ENCODE assay signal across 16 cellular contexts in the genomic region with DNA sequence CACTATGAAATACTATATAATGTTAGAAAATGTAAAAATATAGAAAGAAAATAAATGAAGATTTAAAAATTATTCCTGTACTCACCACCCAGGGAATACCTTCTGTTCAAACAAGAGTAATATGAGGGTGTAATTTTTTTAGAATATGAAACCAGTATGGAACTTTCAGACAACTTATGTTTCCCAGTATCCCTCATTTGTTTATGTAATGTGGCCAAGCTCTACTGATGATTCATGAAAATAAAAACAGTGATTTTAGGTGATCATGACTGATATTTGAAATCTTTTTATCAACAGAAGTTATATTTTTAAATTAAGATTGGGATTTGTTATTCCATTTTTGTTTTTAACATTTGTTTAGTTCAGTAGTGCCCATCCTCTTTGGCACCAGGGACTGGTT. TPM values are rescaled to one million over a fixed set of nuclear protein-coding genes. Genes with fewer than 3 reads are reported as not detected.
DNase-seq lines count a peak whose midpoint lies in the region; ATAC-seq, FAIRE-seq and TF ChIP-seq lines count a peak whose summit lies in the region.
"Had no signal": no experiment of that assay in that cellular context is flagged by ENCODE, and none has a peak within 500 bp of the region (broad histone marks: within the 10 kb centered on the region; RNA-seq: fewer than 3 reads in every experiment).

No MANE protein-coding gene starts in this region.

- no peaks in the 10 kb centered on the region for H3K36me3 ChIP-seq in pancreas
- H3K36me3 ChIP-seq: BE2C had no signal

- peaks cover 0 to 7% (median 5%) of the 10 kb centered on the region in 3 donors for H3K4me1 ChIP-seq in pancreas
- H3K4me1 ChIP-seq: BE2C had no signal

- no peaks in the 10 kb centered on the region for H3K9me3 ChIP-seq in pancreas
- H3K9me3 ChIP-seq: BE2C, SK-N-SH had no signal

- intact Hi-C loops in pancreas (cut with DNase I): no loop called here

- DNase-seq in ELR (ENCODE audit: low read depth): peak; percentile 62
- DNase-seq in RCC 7860 (ENCODE audit: low spot score): no peak
- DNase-seq in fibroblast of mammary gland (ENCODE audit: low read depth): peak; percentile 39
- DNase-seq in pancreas: no peak
- no peak for DNase-seq in GM19240 (ENCODE audit: insufficient read length, low spot score)
- DNase-seq: BE2C, DMS79 treated with DMSO at 0.1 percent for 48 hours, NCI-H1436, NCI-H2029 treated with DMSO at 0.1 percent for 48 hours, NCI-H510A, Right ventricle myocardium superior, SK-N-SH had no signal

- H3K4me3 ChIP-seq in fibroblast of mammary gland (ENCODE audit: control insufficient read depth, low read depth, low read length): no peak overlapping the region
- no peak overlapping the region for H3K4me3 ChIP-seq in pancreas

- H3K27ac ChIP-seq in pancreas: no peak overlapping the region

- FAIRE-seq in RCC 7860 (lab: Jason Lieb, UNC): peak; percentile 44
- peak; percentile 63 for FAIRE-seq in pancreas (lab: Jason Lieb, UNC)
- FAIRE-seq: D721Med, HepG2 had no signal

- TF ChIP-seq CTCF in fibroblast of mammary gland (conservative IDR thresholded peaks at IDR 0.05; ENCODE audit: control insufficient read depth, insufficient read depth, low read depth, low read length) (no peak), pancreas (IDR thresholded peaks at IDR 0.05) (no peak)

- H3K27me3 ChIP-seq in pancreas: no peaks in the 10 kb centered on the region
- H3K27me3 ChIP-seq: BE2C had no signal

- ATAC-seq in pancreas (no peak), GM18867 (IDR thresholded peaks at IDR 0.05; ENCODE audit: unreplicated experiment) (no peak), HG03342 (IDR thresholded peaks at IDR 0.05; ENCODE audit: unreplicated experiment) (no peak)
- ATAC-seq: HepG2 had no signal

RNA-seq across cellular contexts. Expression of a gene that starts 18.8 kb away (rescaled TPM):
- 10 to 100 TPM; 11.5 to 20.1 (median 14.6) TPM for total RNA-seq in pancreas
- 10 to 100 TPM in 1 of 2 donors, 1 to 10 TPM in 1; 6.0 to 12.6 TPM for polyA plus RNA-seq in pancreas

Comparison
In these comparisons a context has a peak if more than half of its experiments do, and no peak if none do; other contexts are left out.
1. DNase-seq: peak in ELR (single experiment) and fibroblast of mammary gland (single experiment); none in RCC 7860 (single experiment), pancreas (0 of 6) and GM19240 (single experiment).